ENCODE assay signal across 6 cellular contexts in genomic region chrX:48956728-48957414, GRCh38. TPM values are rescaled to one million over a fixed set of nuclear protein-coding genes. Genes with fewer than 3 reads are reported as not detected.
DNase-seq lines count a peak whose midpoint lies in the region; ATAC-seq lines count a peak whose summit lies in the region.

No MANE protein-coding gene starts in this region.

- H3K36me3 ChIP-seq in HUES6 (ENCODE audit: control insufficient read depth, insufficient read depth, low read length): peaks cover 34% of the 10 kb centered on the region

- peaks cover 9% of the 10 kb centered on the region; the same call in 1 of the 2 replicates for H3K4me1 ChIP-seq in HUES6 (ENCODE audit: control insufficient read depth, insufficient read depth, low read length)

- peak overlapping the region; percentile 84 for H3K4me3 Mint-ChIP-seq in activated naive CD4-positive, alpha-beta T cell treated with anti-CD3 and anti-CD28 coated beads, Interleukin-2, amount 50 U/mL, for 24 hours

- H3K9me3 Mint-ChIP-seq in activated naive CD4-positive, alpha-beta T cell treated with anti-CD3 and anti-CD28 coated beads, Interleukin-2, amount 50 U/mL, for 24 hours: no peaks in the 10 kb centered on the region

- H3K27ac Mint-ChIP-seq in activated naive CD4-positive, alpha-beta T cell treated with anti-CD3 and anti-CD28 coated beads, Interleukin-2, amount 50 U/mL, for 24 hours: peak overlapping the region; percentile 86

- no peaks in the 10 kb centered on the region for H3K36me3 Mint-ChIP-seq in activated naive CD4-positive, alpha-beta T cell treated with anti-CD3 and anti-CD28 coated beads, Interleukin-2, amount 50 U/mL, for 24 hours

- H3K4me3 ChIP-seq in HUES6 (ENCODE audit: low read depth, low read length): peak overlapping the region; percentile 84

- DNase-seq in lung microvascular endothelial cell (ENCODE audit: low read depth in 2 of 2): peak; percentile 40 to 49

- peak overlapping the region; percentile 80; the same call in 1 of the 2 replicates for H3K27ac ChIP-seq in HUES6 (ENCODE audit: low read depth, low read length)

- H3K9me3 ChIP-seq in HUES6 (ENCODE audit: control insufficient read depth, insufficient read depth, low read depth, low read length): peaks cover 18% of the 10 kb centered on the region; the same call in 1 of the 2 replicates

- ATAC-seq in GM18868 (IDR thresholded peaks at IDR 0.05; ENCODE audit: unreplicated experiment) (no peak), HG02678 (IDR thresholded peaks at IDR 0.05; ENCODE audit: unreplicated experiment) (no peak), GM18502 (IDR thresholded peaks at IDR 0.05; ENCODE audit: poor library complexity, unreplicated experiment) (no peak)

- H3K4me1 Mint-ChIP-seq in activated naive CD4-positive, alpha-beta T cell treated with anti-CD3 and anti-CD28 coated beads, Interleukin-2, amount 50 U/mL, for 24 hours: peaks cover 47% of the 10 kb centered on the region

- no peaks in the 10 kb centered on the region for H3K27me3 ChIP-seq in HUES6 (ENCODE audit: control insufficient read depth, insufficient read depth, low read length)

- no peaks in the 10 kb centered on the region for H3K27me3 Mint-ChIP-seq in activated naive CD4-positive, alpha-beta T cell treated with anti-CD3 and anti-CD28 coated beads, Interleukin-2, amount 50 U/mL, for 24 hours

- H3K9ac ChIP-seq in HUES6 (ENCODE audit: low read length): peak overlapping the region; percentile 96

RNA-seq across cellular contexts. Expression of gene OTUD5, which starts 0.5 kb away (rescaled TPM):
- 19.4 and 23.8 TPM in 2 replicates for total RNA-seq in lung microvascular endothelial cell

RNA-seq across cellular contexts. Expression of gene KCND1, which starts 14.8 kb away (rescaled TPM):
- total RNA-seq in lung microvascular endothelial cell: 0.20 and 0.22 TPM in 2 replicates

RNA-seq across cellular contexts. Expression of gene PIM2, which starts 38.0 kb away (rescaled TPM):
- 2.4 and 4.2 TPM in 2 replicates for total RNA-seq in lung microvascular endothelial cell

RNA-seq across cellular contexts. Expression of gene GRIPAP1, which starts 45.2 kb away (rescaled TPM):
- 12.4 and 19.6 TPM in 2 replicates for total RNA-seq in lung microvascular endothelial cell

RNA-seq across cellular contexts. Expression of gene SLC35A2, which starts 45.4 kb away (rescaled TPM):
- 7.8 and 12.9 TPM in 2 replicates for total RNA-seq in lung microvascular endothelial cell
